In the genomic region with DNA sequence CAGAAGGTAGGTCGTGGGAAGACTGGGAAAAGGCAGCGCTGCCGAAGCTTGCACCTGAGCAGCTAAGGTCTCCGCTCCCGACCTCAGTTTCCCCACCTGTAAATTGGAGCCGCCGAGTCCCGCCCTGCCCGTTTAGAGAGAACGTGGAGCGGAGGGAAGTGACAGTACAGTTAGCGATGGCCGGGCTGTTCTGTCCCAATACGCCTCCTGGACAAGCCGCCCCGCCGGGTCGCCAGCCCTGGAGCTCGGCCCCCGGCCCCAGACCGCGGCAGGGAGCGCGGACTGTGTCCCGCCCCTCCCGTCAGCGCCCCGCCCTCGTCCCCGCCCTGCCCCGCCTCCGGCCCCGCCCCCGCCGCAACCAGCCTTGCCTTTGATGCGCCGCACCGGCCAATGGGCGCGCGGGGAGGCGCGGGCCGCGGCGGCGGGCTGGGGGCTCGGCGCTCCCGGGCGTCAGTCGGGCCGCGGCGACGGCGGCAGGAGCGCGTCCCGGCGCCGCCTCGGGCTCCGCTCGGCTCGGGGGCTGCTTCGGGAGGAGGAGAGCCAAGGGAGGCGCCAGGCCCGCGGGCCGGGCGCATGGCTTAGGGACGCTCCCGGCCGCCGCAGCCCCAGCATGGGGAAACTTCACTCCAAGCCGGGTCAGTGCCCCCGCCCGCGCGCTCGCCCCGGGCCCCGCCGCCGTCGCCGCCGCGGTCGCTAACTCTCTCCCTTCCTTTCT, we compare ENCODE assay signal across 1 cellular context.
TF ChIP-seq lines count a peak whose summit lies in the region.

NKD1 (plus strand) TSS at position 453 of the 715 bp plus-strand sequence; CDS start at position 611, 158 bp downstream.

TF ChIP-seq in SK-N-SH treated with all-trans-retinoic acid at 6 μM for 48 hours, 23 proteins besides CTCF, POLR2A, EP300 and RAD21 (continued from another document):
- TF ChIP-seq PATZ1 (CRISPR knock-in tag; IDR thresholded peaks at IDR 0.05; ENCODE audit: borderline replicate concordance): no peak
TF ChIP-seq in SK-N-SH treated with all-trans-retinoic acid at 6 μM for 48 hours: peak in this region for 0.
